In genomic region chr4:15375707-15376106, GRCh38 we compare ENCODE assay signal across 11 cellular contexts. TPM values are rescaled to one million over a fixed set of nuclear protein-coding genes. Genes with fewer than 3 reads are reported as not detected.
DNase-seq lines count a peak whose midpoint lies in the region; ATAC-seq and TF ChIP-seq lines count a peak whose summit lies in the region.
"Had no signal": no experiment of that assay in that cellular context is flagged by ENCODE, and none has a peak within 500 bp of the region (broad histone marks: within the 10 kb centered on the region; RNA-seq: fewer than 3 reads in every experiment).

No MANE protein-coding gene starts in this region.

- H3K27me3 ChIP-seq in HUES64 (ENCODE audit: insufficient read depth, low read length) (no peaks in the 10 kb centered on the region), aorta (ENCODE audit: control insufficient read depth in 1 of 2, insufficient read depth in 2 of 2, low read length in 1 of 2) (no peaks in the 10 kb centered on the region)

- DNase-seq in coronary artery (ENCODE audit: low spot score), result no peak
- no peak for DNase-seq in sciatic nerve (ENCODE audit: low spot score)
- no peak for DNase-seq in NCI-H2029 treated with DMSO at 0.1 percent for 48 hours (lab: John Stamatoyannopoulos, UW)
- DNase-seq in aorta, result no peak
- DNase-seq: NCI-H748 treated with DMSO at 0.1 percent for 48 hours had no signal

- H3K4me1 ChIP-seq in HUES64 (ENCODE audit: insufficient read depth, low read length), result peaks cover 39% of the 10 kb centered on the region
- H3K4me1 ChIP-seq in aorta (ENCODE audit: control insufficient read depth in 1 of 2, insufficient read depth in 2 of 2, low read length in 2 of 2), result peaks cover 5 to 10% of the 10 kb centered on the region in 2 donors
- H3K4me1 ChIP-seq: parathyroid adenoma had no signal

- H3K9me3 ChIP-seq in HUES64 (ENCODE audit: insufficient read depth, low read depth, low read length) (no peaks in the 10 kb centered on the region), aorta (ENCODE audit: control insufficient read depth, low read length) (no peaks in the 10 kb centered on the region)

- H3K36me3 ChIP-seq in HUES64 (ENCODE audit: insufficient read depth, low read length) (no peaks in the 10 kb centered on the region), aorta (ENCODE audit: control insufficient read depth in 1 of 2, insufficient read depth in 2 of 2, low read length in 1 of 2) (peaks cover 0 to 4% of the 10 kb centered on the region in 2 donors)

- H3K9ac ChIP-seq in HUES64 (ENCODE audit: low read depth, low read length), result no peak overlapping the region
- H3K9ac ChIP-seq: parathyroid adenoma had no signal

- 94% methylated on average over 2 of the region's 2 CpGs for WGBS in HUES64
- 27 to 33% methylated on average over 2 of the region's 2 CpGs for WGBS in aorta, 2 donors

- ATAC-seq in GM19043 (IDR thresholded peaks at IDR 0.05; ENCODE audit: low read depth, unreplicated experiment), result peak; percentile 65
- ATAC-seq in sciatic nerve, result peak; percentile 38
- no peak for ATAC-seq in aorta (ENCODE audit: low FRiP score)
- no peak for ATAC-seq in HG03097 (IDR thresholded peaks at IDR 0.05; ENCODE audit: low FRiP score, unreplicated experiment)

- intact Hi-C loops in sciatic nerve (cut with DNase I), result no loop called here
- intact Hi-C loops in aorta (cut with DNase I), result no loop called here

- H3K4me3 ChIP-seq in HUES64 (ENCODE audit: low read length) (no peak overlapping the region), coronary artery (peak overlapping the region; percentile 59), aorta (ENCODE audit: low read length in 2 of 2) (no peak overlapping the region)

- TF ChIP-seq CTCF in coronary artery (IDR thresholded peaks at IDR 0.05), result no peak

- H3K27ac ChIP-seq in HUES64 (ENCODE audit: low read depth, low read length) (0 out of 2 replicates have a peak overlapping the region, but pooled peaks have one; percentile 54), coronary artery (peak overlapping the region; percentile 42 to 82), aorta (ENCODE audit: low read depth in 1 of 2, low read length in 2 of 2) (peak overlapping the region in 1 of 2 donors; percentile 57)
- H3K27ac ChIP-seq: parathyroid adenoma had no signal

RNA-seq across cellular contexts. Expression of gene C1QTNF7, which starts 52.1 kb away (rescaled TPM):
- polyA plus RNA-seq in HUES64 (2013, experiment 1 of 2), result not detected
- polyA plus RNA-seq in HUES64 (2013, experiment 2 of 2), result not detected
- total RNA-seq in sciatic nerve (3.3 TPM), aorta (10 to 100 TPM; 12.5 to 15.5 TPM)
- polyA plus RNA-seq in aorta, result 10 to 100 TPM in 1 of 2 donors, 1 to 10 TPM in 1; 9.5 to 14.9 TPM
- total RNA-seq: dermis microvascular lymphatic vessel endothelial cell, M059J had no signal

Comparison
In these comparisons a context has a peak if more than half of its experiments do, and no peak if none do; other contexts are left out.
1. ATAC-seq: peak in GM19043 (single experiment) and sciatic nerve (single experiment); none in aorta (single experiment) and HG03097 (single experiment).